22 cellular contexts compared by ENCODE assay signal in genomic region chr6:42334870-42335269, GRCh38.
DNase-seq lines count a peak whose midpoint lies in the region; ATAC-seq and TF ChIP-seq lines count a peak whose summit lies in the region.
"Had no signal": no experiment of that assay in that cellular context is flagged by ENCODE, and none has a peak within 500 bp of the region (broad histone marks: within the 10 kb centered on the region; RNA-seq: fewer than 3 reads in every experiment).

No MANE protein-coding gene starts in this region.

- H3K9me3 Mint-ChIP-seq in natural killer cell treated with Interleukin-12 subunit alpha and Interleukin-12 subunit beta and Interleukin-15 and Interleukin-18, amount 100 ng/mL, for 72 hours: no peaks in the 10 kb centered on the region
- no peaks in the 10 kb centered on the region for H3K9me3 Mint-ChIP-seq in natural killer cell
- H3K9me3 Mint-ChIP-seq in dendritic cell treated with granulocyte-macrophage colony-stimulating factor and Interleukin-4, amounts not matched to agents 40 ng/mL and 50 ng/mL, for 4 days: no peaks in the 10 kb centered on the region
- H3K9me3 Mint-ChIP-seq: CD8-positive, alpha-beta T cell had no signal

- no peak for ATAC-seq in natural killer cell treated with Interleukin-12 subunit alpha and Interleukin-12 subunit beta and Interleukin-15 and Interleukin-18, amount 100 ng/mL, for 72 hours
- no peak for ATAC-seq in natural killer cell
- ATAC-seq in HG03095 (IDR thresholded peaks at IDR 0.05; ENCODE audit: unreplicated experiment): no peak
- ATAC-seq: CD8-positive, alpha-beta T cell; HCT116 had no signal

- peaks cover 38 to 52% of the 10 kb centered on the region in 2 donors for H3K4me1 Mint-ChIP-seq in natural killer cell treated with Interleukin-12 subunit alpha and Interleukin-12 subunit beta and Interleukin-15 and Interleukin-18, amount 100 ng/mL, for 72 hours (ENCODE audit: low read depth in 2 of 2)
- H3K4me1 Mint-ChIP-seq in natural killer cell: peaks cover 30 to 59% of the 10 kb centered on the region in 2 donors
- H3K4me1 Mint-ChIP-seq in dendritic cell treated with granulocyte-macrophage colony-stimulating factor and Interleukin-4, amounts not matched to agents 40 ng/mL and 50 ng/mL, for 4 days (ENCODE audit: low read depth): peaks cover 85% of the 10 kb centered on the region

- H3K27ac Mint-ChIP-seq in natural killer cell treated with Interleukin-12 subunit alpha and Interleukin-12 subunit beta and Interleukin-15 and Interleukin-18, amount 100 ng/mL, for 72 hours: peak overlapping the region; percentile 39 to 66
- H3K27ac Mint-ChIP-seq in natural killer cell: no peak overlapping the region
- peak overlapping the region; percentile 15 for H3K27ac Mint-ChIP-seq in dendritic cell treated with granulocyte-macrophage colony-stimulating factor and Interleukin-4, amounts not matched to agents 40 ng/mL and 50 ng/mL, for 4 days

- H3K4me3 ChIP-seq in NB4 (ENCODE audit: low read depth, low read length): peak overlapping the region; percentile 44
- H3K4me3 ChIP-seq: BLaER1, GM23248, MG63, SJSA1 had no signal

- H3K36me3 Mint-ChIP-seq in natural killer cell treated with Interleukin-12 subunit alpha and Interleukin-12 subunit beta and Interleukin-15 and Interleukin-18, amount 100 ng/mL, for 72 hours: no peaks in the 10 kb centered on the region
- H3K36me3 Mint-ChIP-seq in natural killer cell: no peaks in the 10 kb centered on the region
- H3K36me3 Mint-ChIP-seq in dendritic cell treated with granulocyte-macrophage colony-stimulating factor and Interleukin-4, amounts not matched to agents 40 ng/mL and 50 ng/mL, for 4 days (ENCODE audit: low read depth): peaks cover 56% of the 10 kb centered on the region

- no peaks in the 10 kb centered on the region for H3K27me3 Mint-ChIP-seq in natural killer cell treated with Interleukin-12 subunit alpha and Interleukin-12 subunit beta and Interleukin-15 and Interleukin-18, amount 100 ng/mL, for 72 hours
- H3K27me3 Mint-ChIP-seq in natural killer cell (ENCODE audit: low read depth in 2 of 2): no peaks in the 10 kb centered on the region
- H3K27me3 Mint-ChIP-seq in dendritic cell treated with granulocyte-macrophage colony-stimulating factor and Interleukin-4, amounts not matched to agents 40 ng/mL and 50 ng/mL, for 4 days: no peaks in the 10 kb centered on the region

- no peak for TF ChIP-seq POLR2A in NB4 (IDR thresholded peaks at IDR 0.05; ENCODE audit: extremely low read depth, insufficient read length)

- intact Hi-C loops in natural killer cell (cut with micrococcal nuclease): no loop called here
- intact Hi-C loops in dendritic cell treated with granulocyte-macrophage colony-stimulating factor and Interleukin-4, amounts not matched to agents 40 ng/mL and 50 ng/mL, for 4 days (cut with micrococcal nuclease): no loop called here

- TF ChIP-seq CTCF in natural killer cell (IDR thresholded peaks at IDR 0.05) (no peak), NB4 (IDR thresholded peaks at IDR 0.05; ENCODE audit: low read depth, low read length) (no peak)

- DNase-seq in natural killer cell treated with Interleukin-12 subunit alpha and Interleukin-12 subunit beta and Interleukin-15 and Interleukin-18, amount 100 ng/mL, for 72 hours (ENCODE audit: low spot score): no peak
- DNase-seq in natural killer cell: no peak
- no peak for DNase-seq in NB4 (ENCODE audit: low read depth)
- no peak for DNase-seq in NCI-H774 (lab: John Stamatoyannopoulos, UW)
- no peak for DNase-seq in MV-4-11 (lab: John Stamatoyannopoulos, UW)
- DNase-seq: ACHN; Calu3; CD8-positive, alpha-beta T cell; DMS153; GM23248; MG63; NCI-H1105; NCI-H146; NCI-H2029; NCI-H345; NCI-H524; NCI-H82 had no signal

- H3K4me3 Mint-ChIP-seq in natural killer cell treated with Interleukin-12 subunit alpha and Interleukin-12 subunit beta and Interleukin-15 and Interleukin-18, amount 100 ng/mL, for 72 hours: no peak overlapping the region
- H3K4me3 Mint-ChIP-seq in natural killer cell: no peak overlapping the region
- H3K4me3 Mint-ChIP-seq in dendritic cell treated with granulocyte-macrophage colony-stimulating factor and Interleukin-4, amounts not matched to agents 40 ng/mL and 50 ng/mL, for 4 days: no peak overlapping the region
- H3K4me3 Mint-ChIP-seq: CD8-positive, alpha-beta T cell had no signal

Comparison
In these comparisons a context has a peak if more than half of its experiments do, and no peak if none do; other contexts are left out.
1. H3K27ac Mint-ChIP-seq: peak in natural killer cell treated with Interleukin-12 subunit alpha and Interleukin-12 subunit beta and Interleukin-15 and Interleukin-18, amount 100 ng/mL, for 72 hours (2 of 2) and dendritic cell treated with granulocyte-macrophage colony-stimulating factor and Interleukin-4, amounts not matched to agents 40 ng/mL and 50 ng/mL, for 4 days (single experiment); none in natural killer cell (0 of 2).